8 cellular contexts compared by ENCODE assay signal in the genomic region with DNA sequence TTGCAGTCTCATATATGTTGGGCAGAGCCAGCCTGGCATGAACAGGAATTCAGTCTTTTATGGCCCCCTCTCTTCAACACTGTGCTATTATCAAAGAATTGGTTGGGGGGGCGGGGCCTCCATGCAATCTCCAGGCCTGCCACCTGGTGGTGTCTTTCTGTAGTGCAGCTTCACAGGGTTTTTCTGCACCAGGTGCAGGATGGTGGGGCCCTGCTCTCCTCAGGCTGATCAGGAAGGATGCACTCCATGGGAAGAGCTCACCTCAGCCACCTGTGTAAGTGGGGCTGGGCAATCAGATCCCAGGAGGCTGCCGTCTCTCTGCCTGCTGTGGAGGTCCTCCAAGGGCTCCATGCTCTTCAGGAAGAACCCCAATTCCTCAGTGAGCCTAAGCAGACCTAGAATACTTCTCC. TPM values are rescaled to one million over a fixed set of nuclear protein-coding genes. Genes with fewer than 3 reads are reported as not detected.
A peak's percentile ranks its signal among the peaks of the same experiment; 100 is the strongest.
DNase-seq lines count a peak whose midpoint lies in the region; ATAC-seq, FAIRE-seq and TF ChIP-seq lines count a peak whose summit lies in the region.

No MANE protein-coding gene starts in this region.

- TF ChIP-seq EP300 in H1 (IDR thresholded peaks at IDR 0.05; ENCODE audit: borderline replicate concordance in 1 of 2, low read depth in 2 of 2, low read length in 2 of 2), result no peak

- CTCF ChIA-PET in H1 (lab: Charles Lee; ENCODE audit: partially characterized antibody), result interaction anchor here (0.6 to 7.9 kb wide), 31 partner anchors 12 to 236 kb away, joined by 3 to 90 read pairs (median 5); a partner anchor contains a TSS

- H2BK120ac ChIP-seq in H1 (replicated peaks; ENCODE audit: low read depth, low read length), result no peak overlapping the region

- TF ChIP-seq POLR2A in H1 (IDR thresholded peaks at IDR 0.05; ENCODE audit: control extremely low read depth in 1 of 2, low read depth in 2 of 2, low read length in 2 of 2), result no peak

- no peak overlapping the region for H4K5ac ChIP-seq in H1 (ENCODE audit: insufficient read length, low read depth, low read length)

- H3K23ac ChIP-seq in H1 (ENCODE audit: insufficient read length), result no peak overlapping the region

- H4K8ac ChIP-seq in H1 (ENCODE audit: extremely low read depth, insufficient read depth, low read length), result no peak overlapping the region; the same call in 1 of the 2 replicates

- H3K14ac ChIP-seq in H1 (ENCODE audit: insufficient read length), result no peak overlapping the region

- no peak overlapping the region for H3K4me3 ChIP-seq in H1 (ENCODE audit: extremely low read depth in 1 of 4, insufficient read depth in 2 of 4, low read depth in 3 of 4, low read length in 4 of 4)

- H4K91ac ChIP-seq in H1 (replicated peaks; ENCODE audit: insufficient read length, low read length), result no peak overlapping the region

- no peak overlapping the region for H2AFZ ChIP-seq in H1 (ENCODE audit: low read length)

- no peak overlapping the region for H3K9ac ChIP-seq in H1 (replicated peaks in 1 of 4; ENCODE audit: extremely low read depth in 1 of 4, low read depth in 3 of 4, low read length in 3 of 4)

- POLR2A ChIA-PET in H1 (lab: Charles Lee; ENCODE audit: partially characterized antibody), result interaction anchor here (1.1 to 5.2 kb wide), 6 partner anchors 12 to 40 kb away, joined by 3 to 33 read pairs (median 4); no protein-coding TSS in a partner anchor

- H2BK20ac ChIP-seq in H1 (ENCODE audit: low read length), result no peak overlapping the region

- no peak overlapping the region for H3K56ac ChIP-seq in H1 (replicated peaks; ENCODE audit: insufficient read length, low read depth, low read length)

- peaks cover 12 to 31% (median 20%) of the 10 kb centered on the region in 4 experiments for H3K4me1 ChIP-seq in H1 (replicated peaks in 1 of 4; ENCODE audit: control insufficient read depth in 3 of 4, insufficient read depth in 4 of 4, low read length in 3 of 4)

- TF ChIP-seq RAD21 in H1 (IDR thresholded peaks at IDR 0.05 in 1 of 2, conservative IDR thresholded peaks at IDR 0.05 in 1 of 2; ENCODE audit: low read depth in 2 of 2, low read length in 2 of 2), result peak; percentile 55 to 63

- no peaks in the 10 kb centered on the region for H3K27me3 ChIP-seq in H1 (replicated peaks in 1 of 4; ENCODE audit: control insufficient read depth in 3 of 4, extremely low read depth in 1 of 4, insufficient read depth in 3 of 4, low read length in 3 of 4)

- H3K4me2 ChIP-seq in H1 (ENCODE audit: insufficient read depth in 1 of 2, low read depth in 2 of 2, low read length in 2 of 2), result no peak overlapping the region

- 29% methylated on average over 2 of the region's 2 CpGs; no CpG with 5 or more reads in 1 of the 2 experiments for WGBS in H1 (ENCODE audit: extremely low coverage in 1 of 2, insufficient coverage in 1 of 2, insufficient read length in 1 of 2, insufficient replicate concordance in 2 of 2, low coverage in 1 of 2, low lambda C conversion rate in 2 of 2, missing lambda C conversion rate in 1 of 2), 2 experiments

- H3K79me2 ChIP-seq in H1 (ENCODE audit: control insufficient read depth in 1 of 2, insufficient read depth in 2 of 2, low read length in 2 of 2), result peaks cover 0 to 40% of the 10 kb centered on the region in 2 experiments; a peak in 2 of 4 replicates

- DNase-seq in COLO829 (ENCODE audit: low spot score), result peak; percentile 82
- peak; percentile 61 for DNase-seq in HS-27A (ENCODE audit: low read depth)
- peak; percentile 39 for DNase-seq in NOMO-1 treated with DMSO at 0.1 percent for 48 hours (lab: John Stamatoyannopoulos, UW; ENCODE audit: unreplicated experiment)
- DNase-seq in activated CD8-positive, alpha-beta memory T cell treated with anti-CD3 and anti-CD28 coated beads for 48 hours (ENCODE audit: low read depth in 2 of 3, low spot score in 2 of 3), result peak; percentile 47 to 86 (median 82)
- DNase-seq in H1 (ENCODE audit: low read depth in 1 of 2, low spot score in 2 of 2), result peak; percentile 46 to 98
- DNase-seq in mucosa of gallbladder (ENCODE audit: low spot score), result peak; percentile 81
- DNase-seq in stimulated activated CD8-positive, alpha-beta memory T cell treated with anti-CD3 and anti-CD28 coated beads, Interleukin-7, amount 100 ng/mL, for 48 hours (ENCODE audit: extremely low read depth in 1 of 2, low read depth in 1 of 2), result peak; percentile 53 to 67

- H3K9me3 ChIP-seq in H1 (ENCODE audit: insufficient read depth in 2 of 2, low read depth in 1 of 2, low read length in 1 of 2), result no peaks in the 10 kb centered on the region

- no peak overlapping the region for H3K27ac ChIP-seq in H1 (ENCODE audit: low read depth, low read length)

- peaks cover 3% of the 10 kb centered on the region; the same call in 1 of the 2 replicates for H3K79me1 ChIP-seq in H1 (ENCODE audit: low read depth, low read length)

- 0 out of 2 replicates have a peak overlapping the region, but pooled peaks have one; percentile 84 for H2BK15ac ChIP-seq in H1 (ENCODE audit: low read length)

- H3K23me2 ChIP-seq in H1 (ENCODE audit: low read depth, low read length), result no peaks in the 10 kb centered on the region

- no peak overlapping the region for H2AK5ac ChIP-seq in H1 (ENCODE audit: low read depth, low read length)

- H2BK5ac ChIP-seq in H1 (ENCODE audit: low read depth, low read length), result no peak overlapping the region

- no peak overlapping the region for H3K4ac ChIP-seq in H1 (replicated peaks; ENCODE audit: insufficient read length, low read depth, low read length)

- no peak overlapping the region for H3K18ac ChIP-seq in H1 (ENCODE audit: extremely low read depth, low read length)

- no peak for ATAC-seq in GM18519 (IDR thresholded peaks at IDR 0.05; ENCODE audit: low FRiP score, unreplicated experiment)

- TF ChIP-seq CTCF in H1 (IDR thresholded peaks at IDR 0.05; ENCODE audit: control extremely low read depth in 1 of 3, insufficient read depth in 1 of 3, low read depth in 1 of 3, low read length in 3 of 3), result peak; percentile 85 to 94 (median 87)

- peak; percentile 89 for FAIRE-seq in H1 (lab: Jason Lieb, UNC)

- H3K36me3 ChIP-seq in H1 (ENCODE audit: control insufficient read depth in 2 of 4, insufficient read depth in 4 of 4, low read length in 3 of 4), result peaks cover 0 to 3% (median 0%) of the 10 kb centered on the region in 4 experiments; a peak in 1 of 8 replicates

- H4K20me1 ChIP-seq in H1 (replicated peaks in 1 of 2; ENCODE audit: control insufficient read depth in 1 of 2, insufficient read depth in 2 of 2, low read length in 2 of 2), result peaks cover 0 to 7% of the 10 kb centered on the region in 2 experiments

- no peak overlapping the region for H2BK12ac ChIP-seq in H1 (ENCODE audit: low read depth, low read length)

TF ChIP-seq in H1, 55 proteins besides CTCF, POLR2A, EP300 and RAD21 (continues in another document):
- TF ChIP-seq NANOG (IDR thresholded peaks at IDR 0.05; ENCODE audit: insufficient read depth, low read depth, low read length, poor library complexity, severe bottlenecking), result no peak
- no peak for TF ChIP-seq BACH1 (IDR thresholded peaks at IDR 0.05; ENCODE audit: low read length)
- TF ChIP-seq CBX8 (IDR thresholded peaks at IDR 0.05; ENCODE audit: borderline replicate concordance, low read depth, low read length), result no peak
- peak; percentile 78; the same call in 1 of the 2 replicates for TF ChIP-seq TCF12 (IDR thresholded peaks at IDR 0.05; ENCODE audit: low read depth, low read length)
- TF ChIP-seq SIN3A (conservative IDR thresholded peaks at IDR 0.05 in 1 of 2, IDR thresholded peaks at IDR 0.05 in 1 of 2; ENCODE audit: low read depth in 1 of 2, low read length in 2 of 2), result no peak
- no peak for TF ChIP-seq HDAC6 (IDR thresholded peaks at IDR 0.05; ENCODE audit: low read depth, low read length)
- TF ChIP-seq ZNF274 (IDR thresholded peaks at IDR 0.05; ENCODE audit: borderline replicate concordance, extremely low read depth, low read length), result no peak
- TF ChIP-seq YY1 (IDR thresholded peaks at IDR 0.05; ENCODE audit: low read depth, low read length), result 0 out of 2 replicates have a peak, but pooled peaks have one; percentile 35
- peak; percentile 75; the same call in 1 of the 2 replicates for TF ChIP-seq SP1 (IDR thresholded peaks at IDR 0.05; ENCODE audit: low read depth, low read length)
- no peak for TF ChIP-seq CHD1 (IDR thresholded peaks at IDR 0.05; ENCODE audit: low read depth, low read length)

RNA-seq across cellular contexts. Expression of a gene that starts 16.7 kb away (rescaled TPM):
- 25.3 and 28.6 TPM in 2 replicates for total RNA-seq in H1 (2021; fragmentation: NEBNext Ultra II Directional; extraction: Animal tissue kit (Norgen Biotek cat#: 25700))
- 13.6 and 18.4 TPM in 2 replicates for polyA plus RNA-seq in H1 (2011; rRNA removed)
- polyA plus RNA-seq in H1 (2011; cell fraction: cytosol; rRNA removed), result 13.7 TPM
- polyA plus RNA-seq in H1 (2011; cell fraction: nucleus; rRNA removed), result 21.5 TPM
- polyA plus RNA-seq in H1 (2012, experiment 1 of 2), result 13.3 to 18.6 TPM (median 17.3 TPM) in 4 replicates
- 17.6 TPM for polyA plus RNA-seq in H1 (2012, experiment 2 of 2)
- polyA plus RNA-seq in H1 (2013, experiment 1 of 2), result 16.9 TPM
- 16.6 TPM for polyA plus RNA-seq in H1 (2013, experiment 2 of 2)
- 16.3 and 18.9 TPM in 2 replicates for polyA minus RNA-seq in H1 (2011; rRNA and poly(A)+ RNA removed)
- polyA minus RNA-seq in H1 (2011; cell fraction: cytosol; rRNA and poly(A)+ RNA removed), result 9.5 TPM
- polyA minus RNA-seq in H1 (2011; cell fraction: nucleus; rRNA and poly(A)+ RNA removed), result 5.5 TPM
- 61.2 TPM for total RNA-seq in mucosa of gallbladder

RNA-seq across cellular contexts. Expression of a gene that starts 28.6 kb away (rescaled TPM):
- total RNA-seq in H1 (2021; fragmentation: NEBNext Ultra II Directional; extraction: Animal tissue kit (Norgen Biotek cat#: 25700)), result 59.1 and 59.5 TPM in 2 replicates
- polyA plus RNA-seq in H1 (2011; rRNA removed), result 127 and 140 TPM in 2 replicates
- 111 TPM for polyA plus RNA-seq in H1 (2011; cell fraction: cytosol; rRNA removed)
- polyA plus RNA-seq in H1 (2011; cell fraction: nucleus; rRNA removed), result 81.9 TPM
- 50.0 to 87.8 TPM (median 80.4 TPM) in 4 replicates for polyA plus RNA-seq in H1 (2012, experiment 1 of 2)
- 128 TPM for polyA plus RNA-seq in H1 (2012, experiment 2 of 2)
- 49.0 TPM for polyA plus RNA-seq in H1 (2013, experiment 1 of 2)
- polyA plus RNA-seq in H1 (2013, experiment 2 of 2), result 51.5 TPM
- polyA minus RNA-seq in H1 (2011; rRNA and poly(A)+ RNA removed), result 48.7 and 51.4 TPM in 2 replicates
- 28.0 TPM for polyA minus RNA-seq in H1 (2011; cell fraction: cytosol; rRNA and poly(A)+ RNA removed)
- polyA minus RNA-seq in H1 (2011; cell fraction: nucleus; rRNA and poly(A)+ RNA removed), result 25.3 TPM
- 41.3 TPM for total RNA-seq in mucosa of gallbladder

RNA-seq across cellular contexts. Expression of a gene that starts 45.6 kb away (rescaled TPM):
- total RNA-seq in H1 (2021; fragmentation: NEBNext Ultra II Directional; extraction: Animal tissue kit (Norgen Biotek cat#: 25700)), result 10.0 and 10.3 TPM in 2 replicates
- 19.9 and 23.8 TPM in 2 replicates for polyA plus RNA-seq in H1 (2011; rRNA removed)
- 13.1 TPM for polyA plus RNA-seq in H1 (2011; cell fraction: cytosol; rRNA removed)
- polyA plus RNA-seq in H1 (2011; cell fraction: nucleus; rRNA removed), result 14.2 TPM
- 5.2 to 15.9 TPM (median 12.6 TPM) in 4 replicates for polyA plus RNA-seq in H1 (2012, experiment 1 of 2)
- 12.2 TPM for polyA plus RNA-seq in H1 (2012, experiment 2 of 2)
- 19.7 TPM for polyA plus RNA-seq in H1 (2013, experiment 1 of 2)
- polyA plus RNA-seq in H1 (2013, experiment 2 of 2), result 24.7 TPM
- 0.47 TPM in 1 of 2 replicates, not detected in the other for polyA minus RNA-seq in H1 (2011; rRNA and poly(A)+ RNA removed)
- polyA minus RNA-seq in H1 (2011; cell fraction: cytosol; rRNA and poly(A)+ RNA removed), result 5.9 TPM
- polyA minus RNA-seq in H1 (2011; cell fraction: nucleus; rRNA and poly(A)+ RNA removed), result 3.5 TPM
- 30.3 TPM for total RNA-seq in mucosa of gallbladder
